In the genomic region with DNA sequence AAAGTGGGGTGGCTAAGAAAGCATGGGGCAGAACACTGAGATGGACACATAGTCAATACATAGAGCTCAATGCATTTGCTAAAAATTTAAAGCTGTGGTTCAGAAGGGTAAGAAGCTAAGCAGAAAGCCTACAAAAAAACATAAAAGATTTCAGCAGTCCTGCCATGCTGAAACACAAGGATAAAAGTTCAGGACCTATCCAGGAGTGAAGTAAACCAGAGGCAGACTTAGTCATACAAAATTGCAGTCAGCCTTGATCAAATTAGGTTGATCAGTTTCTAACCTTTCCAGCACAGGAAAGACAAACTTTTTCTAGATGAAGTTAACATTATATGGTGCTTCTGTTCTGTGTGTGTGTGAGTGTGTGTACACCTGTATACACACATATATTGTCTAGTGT, we compare ENCODE assay signal across 19 cellular contexts.
"Had no signal": no experiment of that assay in that cellular context is flagged by ENCODE, and none has a peak within 500 bp of the region (broad histone marks: within the 10 kb centered on the region; RNA-seq: fewer than 3 reads in every experiment).

No MANE protein-coding gene starts in this region.

- H3K27me3 ChIP-seq: colonic mucosa, foreskin keratinocyte, hepatocyte, right atrium auricular region, thyroid gland had no signal

- H3K27me3 Mint-ChIP-seq: progenitor cell of endocrine pancreas had no signal

- H3K27ac ChIP-seq: colonic mucosa, foreskin keratinocyte, hepatocyte, lower lobe of right lung, right atrium auricular region, thyroid gland had no signal

- H3K4me1 Mint-ChIP-seq: activated B cell treated with CpG ODN at 0.5 μM for 24 hours, mesothelial cell of epicardium, nephron had no signal

- H3K36me3 Mint-ChIP-seq: activated CD4-positive, alpha-beta memory T cell treated with anti-CD3 and anti-CD28 coated beads for 36 hours; brain had no signal

- DNase-seq: activated B cell treated with CpG ODN at 0.5 μM for 24 hours; activated CD4-positive, alpha-beta memory T cell treated with anti-CD3 and anti-CD28 coated beads for 36 hours; activated CD4-positive, alpha-beta T cell treated with anti-CD3 and anti-CD28 coated beads for 4 hours; activated naive CD8-positive, alpha-beta T cell treated with anti-CD3 and anti-CD28 coated beads, Interleukin-2, amount 10 ng/mL, durations not matched to agents 7 days and 5 days; central memory CD4-positive, alpha-beta T cell; colonic mucosa; foreskin keratinocyte; lower lobe of right lung; occipital lobe; stimulated activated CD4-positive, alpha-beta T cell treated with anti-CD3 and anti-CD28 coated beads, Interleukin-2, amount 100 ng/mL, for 24 hours; stimulated activated naive CD4-positive, alpha-beta T cell treated with Interleukin-2 at 50 U/mL for 16 hours; thyroid gland had no signal

- ATAC-seq: esophagus mucosa, lower lobe of right lung had no signal

- H2AFZ ChIP-seq: hepatocyte had no signal

- H3K4me1 ChIP-seq: colonic mucosa, lower lobe of right lung, right atrium auricular region, thyroid gland had no signal

- H3K4me2 ChIP-seq: hepatocyte had no signal

- H3K9me3 ChIP-seq: colonic mucosa, thyroid gland had no signal

- H3K4me3 ChIP-seq: colonic mucosa, hepatocyte, lower lobe of right lung, right atrium auricular region, thyroid gland had no signal

- H3K36me3 ChIP-seq: colonic mucosa, lower lobe of right lung, right atrium auricular region, thyroid gland had no signal

- H3K27ac Mint-ChIP-seq: activated B cell treated with CpG ODN at 0.5 μM for 24 hours; activated CD4-positive, alpha-beta memory T cell treated with anti-CD3 and anti-CD28 coated beads for 36 hours; activated naive CD8-positive, alpha-beta T cell treated with anti-CD3 and anti-CD28 coated beads, Interleukin-2, amount 10 ng/mL, durations not matched to agents 7 days and 5 days; brain; mesothelial cell of epicardium; nephron; progenitor cell of endocrine pancreas had no signal

- H3K79me2 ChIP-seq: hepatocyte had no signal

- H3K4me3 Mint-ChIP-seq: activated B cell treated with CpG ODN at 0.5 μM for 24 hours; activated CD4-positive, alpha-beta memory T cell treated with anti-CD3 and anti-CD28 coated beads for 36 hours; activated naive CD8-positive, alpha-beta T cell treated with anti-CD3 and anti-CD28 coated beads, Interleukin-2, amount 10 ng/mL, durations not matched to agents 7 days and 5 days; brain; mesothelial cell of epicardium; nephron had no signal
